Comparison of ENCODE assay signal across 8 cellular contexts in the genomic region with DNA sequence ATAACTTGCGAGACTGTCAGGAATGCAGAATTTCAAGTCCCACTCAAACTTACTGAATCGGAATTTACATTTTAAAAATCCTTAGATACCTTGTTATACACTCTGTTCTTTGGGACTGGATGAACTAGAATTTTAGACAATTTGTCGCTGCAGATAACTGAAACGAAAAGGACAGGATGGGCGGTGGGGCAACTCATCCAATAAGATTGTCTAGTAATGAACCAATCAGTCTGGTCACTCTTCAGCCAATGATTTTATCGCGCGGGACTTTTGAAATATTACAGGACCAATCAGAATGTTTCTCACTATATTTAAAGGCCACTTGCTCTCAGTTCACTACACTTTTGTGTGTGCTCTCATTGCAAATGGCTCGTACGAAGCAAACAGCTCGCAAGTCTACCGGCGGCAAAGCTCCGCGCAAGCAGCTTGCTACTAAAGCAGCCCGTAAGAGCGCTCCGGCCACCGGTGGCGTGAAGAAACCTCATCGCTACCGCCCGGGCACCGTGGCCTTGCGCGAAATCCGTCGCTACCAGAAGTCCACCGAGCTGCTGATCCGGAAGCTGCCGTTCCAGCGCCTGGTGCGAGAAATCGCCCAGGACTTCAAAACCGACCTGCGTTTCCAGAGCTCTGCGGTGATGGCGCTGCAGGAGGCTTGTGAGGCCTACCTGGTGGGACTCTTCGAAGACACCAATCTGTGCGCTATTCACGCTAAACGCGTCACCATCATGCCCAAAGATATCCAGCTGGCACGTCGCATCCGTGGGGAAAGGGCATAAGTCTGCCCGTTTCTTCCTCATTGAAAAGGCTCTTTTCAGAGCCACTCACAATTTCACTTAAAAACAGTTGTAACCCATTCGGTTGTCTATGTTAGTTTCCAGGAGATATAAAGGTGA. TPM values are rescaled to one million over a fixed set of nuclear protein-coding genes. Genes with fewer than 3 reads are reported as not detected.
A peak's percentile ranks its signal among the peaks of the same experiment; 100 is the strongest.
DNase-seq lines count a peak whose midpoint lies in the region; ATAC-seq, FAIRE-seq and TF ChIP-seq lines count a peak whose summit lies in the region.

No MANE protein-coding gene starts in this region.

- no peaks in the 10 kb centered on the region for H4K20me1 ChIP-seq in astrocyte (ENCODE audit: insufficient read depth, low read length)

- H3K9ac ChIP-seq in astrocyte (ENCODE audit: low read length): peak overlapping the region; percentile 83

- no peaks in the 10 kb centered on the region for H3K36me3 Mint-ChIP-seq in T-helper 1 cell treated with Interleukin-12 subunit alpha and Interleukin-12 subunit beta and Interleukin-4 antibody, amounts not matched to agents 30 μg/mL and 1 μg/mL, for 36 hours (ENCODE audit: low read depth)
- peaks cover 2% of the 10 kb centered on the region for H3K36me3 Mint-ChIP-seq in astrocyte (ENCODE audit: low read depth, unreplicated experiment)

- H3K27me3 ChIP-seq in astrocyte (ENCODE audit: insufficient read depth, low read length): no peaks in the 10 kb centered on the region

- H3K4me3 ChIP-seq in astrocyte (ENCODE audit: insufficient read depth, low read depth, low read length): peak overlapping the region; percentile 67
- peak overlapping the region; percentile 58 for H3K4me3 ChIP-seq in skeletal muscle cell (ENCODE audit: low read depth, low read length)

- peak; percentile 95 for DNase-seq in DMS153 (lab: John Stamatoyannopoulos, UW)
- peak; percentile 69 for DNase-seq in HuH-7 (ENCODE audit: low spot score)
- DNase-seq in astrocyte (ENCODE audit: low read depth): peak; percentile 84
- DNase-seq in hippocampal formation (lab: John Stamatoyannopoulos, UW): peak; percentile 41 to 91
- peak; percentile 78 for DNase-seq in skeletal muscle cell (ENCODE audit: low read depth)
- no peak for DNase-seq in NCI-H446 (lab: John Stamatoyannopoulos, UW)

- FAIRE-seq in astrocyte (lab: Jason Lieb, UNC): no peak

- TF ChIP-seq CTCF in astrocyte (IDR thresholded peaks at IDR 0.05; ENCODE audit: insufficient read depth, low read depth, low read length): no peak

- H2AFZ ChIP-seq in astrocyte (ENCODE audit: low read depth, low read length): peak overlapping the region; percentile 71

- no peaks in the 10 kb centered on the region for H3K27me3 Mint-ChIP-seq in T-helper 1 cell treated with Interleukin-12 subunit alpha and Interleukin-12 subunit beta and Interleukin-4 antibody, amounts not matched to agents 30 μg/mL and 1 μg/mL, for 36 hours (ENCODE audit: low read depth)
- H3K27me3 Mint-ChIP-seq in astrocyte (ENCODE audit: low read depth, unreplicated experiment): no peaks in the 10 kb centered on the region

- H3K9me3 ChIP-seq in astrocyte (ENCODE audit: insufficient read depth, low read depth, low read length): no peaks in the 10 kb centered on the region

- no peaks in the 10 kb centered on the region for H3K36me3 ChIP-seq in astrocyte (ENCODE audit: insufficient read depth, low read length)

- H3K4me1 ChIP-seq in astrocyte (ENCODE audit: insufficient read depth, low read length): peaks cover 23% of the 10 kb centered on the region

- H3K4me3 Mint-ChIP-seq in T-helper 1 cell treated with Interleukin-12 subunit alpha and Interleukin-12 subunit beta and Interleukin-4 antibody, amounts not matched to agents 30 μg/mL and 1 μg/mL, for 36 hours: peak overlapping the region; percentile 88
- H3K4me3 Mint-ChIP-seq in astrocyte (ENCODE audit: unreplicated experiment): peak overlapping the region; percentile 71

- H3K27ac ChIP-seq in astrocyte (ENCODE audit: low read depth, low read length): peak overlapping the region; percentile 87

- no peaks in the 10 kb centered on the region for H3K9me3 Mint-ChIP-seq in T-helper 1 cell treated with Interleukin-12 subunit alpha and Interleukin-12 subunit beta and Interleukin-4 antibody, amounts not matched to agents 30 μg/mL and 1 μg/mL, for 36 hours
- no peaks in the 10 kb centered on the region for H3K9me3 Mint-ChIP-seq in astrocyte (ENCODE audit: unreplicated experiment)

- peak overlapping the region; percentile 91 for H3K4me2 ChIP-seq in astrocyte (ENCODE audit: low read length)

- peak; percentile 46 for ATAC-seq in GM21515 (IDR thresholded peaks at IDR 0.05; ENCODE audit: unreplicated experiment)

- H3K27ac Mint-ChIP-seq in T-helper 1 cell treated with Interleukin-12 subunit alpha and Interleukin-12 subunit beta and Interleukin-4 antibody, amounts not matched to agents 30 μg/mL and 1 μg/mL, for 36 hours: peak overlapping the region; percentile 100
- no peak overlapping the region for H3K27ac Mint-ChIP-seq in astrocyte (ENCODE audit: unreplicated experiment)

- no peaks in the 10 kb centered on the region for H3K79me2 ChIP-seq in astrocyte (ENCODE audit: insufficient read depth, low read length)

- H3K4me1 Mint-ChIP-seq in T-helper 1 cell treated with Interleukin-12 subunit alpha and Interleukin-12 subunit beta and Interleukin-4 antibody, amounts not matched to agents 30 μg/mL and 1 μg/mL, for 36 hours (ENCODE audit: low read depth): peaks cover 37% of the 10 kb centered on the region
- H3K4me1 Mint-ChIP-seq in astrocyte (ENCODE audit: low read depth, unreplicated experiment): peaks cover 3% of the 10 kb centered on the region

RNA-seq across cellular contexts. Expression of a gene that starts 41.9 kb away (rescaled TPM):
- 5.7 and 7.7 TPM in 2 replicates for total RNA-seq in astrocyte

Comparison
In these comparisons a context has a peak if more than half of its experiments do, and no peak if none do; other contexts are left out.
1. DNase-seq: peak in DMS153 (single experiment), HuH-7 (single experiment), astrocyte (single experiment), hippocampal formation (2 of 2) and skeletal muscle cell (single experiment); none in NCI-H446 (0 of 2).